In the genomic region with DNA sequence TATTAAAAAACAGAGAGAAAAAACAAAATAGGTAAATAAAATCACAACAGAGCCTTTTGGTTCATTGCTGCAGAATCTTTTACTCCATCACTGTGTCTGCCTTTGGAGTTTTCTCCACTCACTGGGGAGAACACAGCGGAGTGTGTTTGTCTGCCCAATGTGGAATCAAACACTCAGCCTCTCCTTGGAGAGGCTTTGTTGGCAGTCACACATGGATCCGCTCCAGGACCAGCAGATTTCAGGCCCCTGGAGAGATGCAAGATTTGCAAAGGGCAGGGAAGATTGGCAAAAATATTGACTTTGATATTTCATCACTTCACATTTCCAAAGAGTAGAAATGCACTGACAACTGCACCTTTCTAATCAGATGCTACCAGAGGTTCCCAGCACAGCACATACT, we compare ENCODE assay signal across 28 cellular contexts.
DNase-seq lines count a peak whose midpoint lies in the region; ATAC-seq and TF ChIP-seq lines count a peak whose summit lies in the region.
"Had no signal": no experiment of that assay in that cellular context is flagged by ENCODE, and none has a peak within 500 bp of the region (broad histone marks: within the 10 kb centered on the region; RNA-seq: fewer than 3 reads in every experiment).

No MANE protein-coding gene starts in this region.

- intact Hi-C loops in sciatic nerve (cut with DNase I), result no loop called here

- no peak overlapping the region for H3K4me3 ChIP-seq in fibroblast of mammary gland (ENCODE audit: control insufficient read depth, low read depth, low read length)
- H3K4me3 ChIP-seq: colonic mucosa, lower lobe of right lung, smooth muscle cell, upper lobe of left lung had no signal

- DNase-seq in NCI-H2029 treated with DMSO at 0.1 percent for 48 hours (lab: John Stamatoyannopoulos, UW) (peak; percentile 12), NCI-H2029 (lab: John Stamatoyannopoulos, UW) (no peak), NCI-H2171 (lab: John Stamatoyannopoulos, UW) (peak; percentile 12), fibroblast of mammary gland (ENCODE audit: low read depth) (peak; percentile 1), sciatic nerve (ENCODE audit: low spot score) (no peak), NCI-H128 (lab: John Stamatoyannopoulos, UW; ENCODE audit: unreplicated experiment) (no peak)
- no peak for DNase-seq in activated CD4-positive, alpha-beta T cell treated with anti-CD3 and anti-CD28 coated beads, Interleukin-2, amount 50 U/mL, for 48 hours
- DNase-seq: 8988T; activated B cell treated with CpG ODN at 0.5 μM for 24 hours; activated CD4-positive, alpha-beta T cell treated with anti-CD3 and anti-CD28 coated beads, Interleukin-2, amount 50 U/mL, for 1 hour; activated effector memory CD4-positive, alpha-beta T cell treated with anti-CD3 and anti-CD28 coated beads, Interleukin-2, amount 50 U/mL, for 16 hours; activated T-cell treated with anti-CD3 and anti-CD28 coated beads, Interleukin-2, amount 50 U/mL, for 24 hours; Caco-2; colonic mucosa; effector CD8-positive, alpha-beta T cell; H9; lower lobe of right lung; MM.1S; NCI-H1436 treated with DMSO at 0.1 percent for 48 hours; NCI-H2107; NCI-H510A treated with DMSO at 0.1 percent for 48 hours; PC-3; SK-N-SH; stimulated activated naive CD4-positive, alpha-beta T cell; upper lobe of left lung had no signal

- ATAC-seq in sciatic nerve (peak; percentile 48), GM19463 (IDR thresholded peaks at IDR 0.05; ENCODE audit: unreplicated experiment) (no peak)
- ATAC-seq: lower lobe of right lung; natural killer cell treated with Interleukin-12 subunit alpha and Interleukin-12 subunit beta and Interleukin-15 and Interleukin-18, amount 100 ng/mL, for 72 hours; PC-3 had no signal

- TF ChIP-seq CTCF in fibroblast of mammary gland (conservative IDR thresholded peaks at IDR 0.05; ENCODE audit: control insufficient read depth, insufficient read depth, low read depth, low read length), result no peak

Comparison
In these comparisons a context has a peak if more than half of its experiments do, and no peak if none do; other contexts are left out.
1. DNase-seq: peak in NCI-H2029 treated with DMSO at 0.1 percent for 48 hours (single experiment), NCI-H2171 (single experiment) and fibroblast of mammary gland (single experiment); none in NCI-H2029 (single experiment), sciatic nerve (single experiment), activated CD4-positive, alpha-beta T cell treated with anti-CD3 and anti-CD28 coated beads, Interleukin-2, amount 50 U/mL, for 48 hours (0 of 2) and NCI-H128 (single experiment).